ENCODE assay signal across 11 cellular contexts in the genomic region with DNA sequence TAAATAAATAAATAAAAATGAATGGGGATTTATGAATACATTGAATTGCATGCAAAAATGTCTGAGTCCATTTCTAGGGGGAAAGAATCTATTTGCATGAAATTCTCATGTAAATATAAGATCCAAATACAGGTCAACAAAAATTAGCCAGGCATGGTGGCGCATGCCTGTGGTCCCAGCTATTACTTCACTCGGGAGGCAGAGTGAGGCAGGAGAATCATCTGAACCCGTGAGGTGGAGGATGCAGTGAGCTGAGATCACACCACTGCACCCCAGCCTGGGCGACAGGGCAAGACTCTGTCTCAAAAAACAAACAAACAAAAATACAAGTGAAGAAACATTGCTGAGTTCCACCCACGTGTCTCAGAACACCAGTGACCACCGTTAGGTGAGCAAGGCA. TPM values are rescaled to one million over a fixed set of nuclear protein-coding genes. Genes with fewer than 3 reads are reported as not detected.
DNase-seq lines count a peak whose midpoint lies in the region; ATAC-seq and TF ChIP-seq lines count a peak whose summit lies in the region.
"Had no signal": no experiment of that assay in that cellular context is flagged by ENCODE, and none has a peak within 500 bp of the region (broad histone marks: within the 10 kb centered on the region; RNA-seq: fewer than 3 reads in every experiment).

No MANE protein-coding gene starts in this region.

- H3K36me3 Mint-ChIP-seq in CD14-positive monocyte: peaks cover 0 to 3% of the 10 kb centered on the region in 2 donors
- H3K36me3 Mint-ChIP-seq in MCF 10A (ENCODE audit: insufficient read depth, unreplicated experiment): no peaks in the 10 kb centered on the region
- no peaks in the 10 kb centered on the region for H3K36me3 Mint-ChIP-seq in natural killer cell

- H3K9me3 Mint-ChIP-seq in CD14-positive monocyte (peaks cover 0 to 2% (median 0%) of the 10 kb centered on the region in 7 donors), MCF 10A (ENCODE audit: unreplicated experiment) (no peaks in the 10 kb centered on the region), natural killer cell (no peaks in the 10 kb centered on the region)

- H3K4me1 Mint-ChIP-seq in CD14-positive monocyte: peaks cover 96% of the 10 kb centered on the region
- peaks cover 53% of the 10 kb centered on the region for H3K4me1 Mint-ChIP-seq in MCF 10A (ENCODE audit: insufficient read depth, unreplicated experiment)
- peaks cover 62 to 71% of the 10 kb centered on the region in 2 donors for H3K4me1 Mint-ChIP-seq in natural killer cell

- BruUV-seq in MCF 10A (replicated peaks; lab: Mats Ljungman, UMichigan): no TSS peak

- H3K4me3 Mint-ChIP-seq in CD14-positive monocyte (no peak overlapping the region), MCF 10A (ENCODE audit: unreplicated experiment) (no peak overlapping the region), natural killer cell (no peak overlapping the region)

- intact Hi-C loops in CD14-positive monocyte (cut with micrococcal nuclease) (loop anchor here in 1 of 2 donors (5.0 kb wide), 1 partner anchor 65 kb away; no protein-coding TSS in a partner anchor), MCF 10A (cut with micrococcal nuclease) (no loop called here), natural killer cell (cut with micrococcal nuclease) (no loop called here)

- ATAC-seq in natural killer cell: no peak

- H3K27ac Mint-ChIP-seq in CD14-positive monocyte (peak overlapping the region; percentile 54 to 91 (median 78)), MCF 10A (ENCODE audit: low read depth, unreplicated experiment) (peak overlapping the region; percentile 98), natural killer cell (peak overlapping the region; percentile 1 to 72)

- POLR2A ChIA-PET in MCF 10A (lab: Yijun Ruan, JAX) (interaction anchor here (0.9 to 2.4 kb wide), 2 partner anchors 17 to 384 kb away, joined by 3 to 13 read pairs; partner anchors contain the start of gene PACSIN2), HEK293T (lab: Yijun Ruan, JAX) (interaction anchor here (1.8 kb wide), 1 partner anchor 38 kb away, joined by 4 read pairs; no protein-coding TSS in a partner anchor)

- DNase-seq in CD14-positive monocyte (ENCODE audit: low spot score): no peak
- DNase-seq in H4 (ENCODE audit: low spot score): peak; percentile 42
- no peak for DNase-seq in MCF 10A (ENCODE audit: unreplicated experiment)
- DNase-seq in natural killer cell: no peak
- DNase-seq in stimulated activated CD8-positive, alpha-beta memory T cell treated with anti-CD3 and anti-CD28 coated beads, Interleukin-4, amount 100 ng/mL, for 48 hours: no peak
- no peak for DNase-seq in NCI-H2029 (lab: John Stamatoyannopoulos, UW)
- no peak for DNase-seq in medulla oblongata (ENCODE audit: extremely low spot score)
- no peak for DNase-seq in HEK293T (ENCODE audit: extremely low spot score)
- DNase-seq: activated naive CD4-positive, alpha-beta T cell treated with anti-CD3 and anti-CD28 coated beads, Interleukin-2, amount 50 U/mL, for 16 hours; effector CD8-positive, alpha-beta T cell; midbrain had no signal

- TF ChIP-seq CTCF in CD14-positive monocyte (IDR thresholded peaks at IDR 0.05): no peak
- no peak for TF ChIP-seq CTCF in MCF 10A (IDR thresholded peaks at IDR 0.05; ENCODE audit: unreplicated experiment)
- no peak for TF ChIP-seq CTCF in natural killer cell (IDR thresholded peaks at IDR 0.05)

- H3K27me3 Mint-ChIP-seq in CD14-positive monocyte (ENCODE audit: low read depth in 3 of 3) (peaks cover 0 to 2% (median 0%) of the 10 kb centered on the region in 3 donors), MCF 10A (ENCODE audit: insufficient read depth, unreplicated experiment) (no peaks in the 10 kb centered on the region), natural killer cell (ENCODE audit: low read depth in 2 of 2) (no peaks in the 10 kb centered on the region)

- CTCF ChIA-PET in MCF 10A (lab: Yijun Ruan, JAX): no interaction called here
- CTCF ChIA-PET in HEK293T (lab: Yijun Ruan, JAX): interaction anchor here (0.9 kb wide), 1 partner anchor 19 kb away, joined by 3 read pairs; no protein-coding TSS in a partner anchor

TF ChIP-seq in HEK293T, 16 proteins besides CTCF, POLR2A, EP300 and RAD21:
- TF ChIP-seq ARNT (IDR thresholded peaks at IDR 0.05): no peak
- TF ChIP-seq FOXK2 (IDR thresholded peaks at IDR 0.05): no peak
- no peak for TF ChIP-seq FOXA1 (IDR thresholded peaks at IDR 0.05)
- no peak for TF ChIP-seq SP1 (IDR thresholded peaks at IDR 0.05)
- no peak for TF ChIP-seq TARDBP (IDR thresholded peaks at IDR 0.05)
- no peak for TF ChIP-seq FOXM1 (IDR thresholded peaks at IDR 0.05; ENCODE audit: borderline replicate concordance)
- TF ChIP-seq L3MBTL2 (conservative IDR thresholded peaks at IDR 0.05): no peak
- TF ChIP-seq CTBP1 (IDR thresholded peaks at IDR 0.05; ENCODE audit: borderline replicate concordance): no peak

RNA-seq across cellular contexts. Expression of gene PACSIN2, which starts 17.4 kb away (rescaled TPM):
- polyA plus RNA-seq in CD14-positive monocyte: 10 to 100 TPM; 31.2 to 40.2 TPM
- 52.4 and 56.9 TPM in 2 replicates for total RNA-seq in H4 (2014; rRNA removed; shearing (Covaris generic))
- total RNA-seq in MCF 10A (2022) (66.5 and 67.3 TPM in 2 replicates), natural killer cell (10 to 100 TPM; 37.1 to 48.5 (median 47.6) TPM)

Comparison
In these comparisons a context has a peak if more than half of its experiments do, and no peak if none do; other contexts are left out.
1. H3K27ac Mint-ChIP-seq: peak in every context shown above with its lines; median percentile 98 in MCF 10A; 78 in CD14-positive monocyte; 36 in natural killer cell.